1 cellular context compared by ENCODE assay signal in the genomic region with DNA sequence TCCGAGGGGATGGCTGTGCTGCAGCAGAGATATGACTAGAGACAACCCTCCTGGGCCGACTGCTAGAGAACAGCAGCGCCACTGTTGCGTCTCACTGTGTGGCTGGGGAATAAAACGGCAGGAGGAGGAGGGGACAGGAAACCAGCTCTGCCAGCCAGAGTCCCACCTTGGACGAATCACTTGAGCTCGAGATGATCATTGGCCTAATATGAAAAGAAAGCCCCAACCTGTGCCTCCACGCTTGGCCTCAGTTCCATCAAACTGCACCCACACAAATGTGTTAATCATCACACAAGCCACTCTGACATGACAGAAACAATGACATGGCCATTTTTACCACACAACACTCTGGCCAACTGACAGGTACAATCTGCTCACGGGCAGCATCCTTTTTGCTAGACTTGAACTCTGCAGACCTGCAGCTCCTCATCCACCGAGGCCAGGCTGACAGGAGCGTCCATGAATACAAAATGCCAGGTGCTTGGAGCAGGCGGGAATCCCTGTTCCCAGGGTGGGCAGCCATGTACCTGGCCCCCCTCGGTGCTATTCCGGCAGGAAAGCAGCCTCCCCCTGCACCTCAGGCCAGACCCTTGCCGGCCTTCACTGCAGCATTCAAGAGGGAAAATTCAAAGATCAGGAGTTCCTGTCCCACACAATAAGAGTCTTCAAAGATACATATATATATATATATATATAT.
TF ChIP-seq lines count a peak whose summit lies in the region.

No MANE protein-coding gene starts in this region.

TF ChIP-seq in SK-N-SH, 30 proteins besides CTCF, POLR2A, EP300 and RAD21 (continued from another document):
- TF ChIP-seq MEF2A (IDR thresholded peaks at IDR 0.05; ENCODE audit: borderline replicate concordance, low read depth) (no peak), TAF1 (IDR thresholded peaks at IDR 0.05; ENCODE audit: borderline replicate concordance, low read depth, low read length) (no peak), SIN3A (IDR thresholded peaks at IDR 0.05; ENCODE audit: borderline replicate concordance, low read depth, low read length) (no peak)
